Comparison of ENCODE assay signal across 14 cellular contexts in the genomic region with DNA sequence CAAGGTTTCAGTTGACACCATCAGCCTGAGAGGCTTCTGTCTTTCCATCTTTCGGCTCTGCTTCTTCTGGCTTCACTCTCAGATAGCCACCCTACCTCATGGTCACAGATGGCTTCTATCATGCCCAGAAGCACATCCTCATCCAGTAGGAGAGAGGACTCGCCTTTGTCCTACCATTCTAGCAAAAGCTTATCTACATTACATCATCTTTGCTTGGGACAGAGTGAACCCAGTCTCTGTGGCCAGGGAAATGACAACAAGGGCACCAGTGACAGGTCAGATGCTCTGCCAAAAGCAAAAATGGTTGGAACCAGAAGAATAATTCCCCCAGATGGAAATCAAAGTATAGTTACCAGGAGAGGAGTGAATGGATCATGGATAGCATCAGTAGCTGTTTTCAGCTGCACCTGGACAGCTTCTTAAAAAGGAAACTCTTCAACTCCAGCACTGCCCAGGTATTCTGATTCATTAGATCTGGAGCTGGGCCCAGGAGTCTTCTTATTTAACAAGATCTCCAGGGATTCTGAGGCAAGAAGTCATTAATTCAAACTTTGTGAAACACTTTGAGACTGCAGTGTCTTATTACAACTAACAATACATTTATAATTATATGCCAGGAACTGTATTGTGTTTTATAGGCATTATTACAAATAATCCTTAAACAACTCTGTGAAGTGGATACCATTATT.
DNase-seq lines count a peak whose midpoint lies in the region; ATAC-seq and TF ChIP-seq lines count a peak whose summit lies in the region.
"Had no signal": no experiment of that assay in that cellular context is flagged by ENCODE, and none has a peak within 500 bp of the region (broad histone marks: within the 10 kb centered on the region; RNA-seq: fewer than 3 reads in every experiment).

No MANE protein-coding gene starts in this region.

- CTCF ChIA-PET in activated CD8-positive, alpha-beta T cell treated with anti-CD3 and anti-CD28 coated beads, Interleukin-2, amount 10 ng/mL, durations not matched to agents 7 days and 5 days (lab: Charles Lee): no interaction called here

- in situ Hi-C loops in astrocyte of the cerebellum (cut with HindIII; ENCODE audit: low sequenced_read_pairs): no loop called here

- no peak overlapping the region for H3K27ac Mint-ChIP-seq in activated CD8-positive, alpha-beta T cell treated with anti-CD3 and anti-CD28 coated beads, Interleukin-2, amount 10 ng/mL, durations not matched to agents 7 days and 5 days
- H3K27ac Mint-ChIP-seq: activated CD8-positive, alpha-beta T cell treated with anti-CD3 and anti-CD28 coated beads for 36 hours; CD14-positive monocyte had no signal

- DNase-seq in AG09309 (ENCODE audit: low read depth) (peak; percentile 63), astrocyte of the cerebellum (ENCODE audit: low read depth) (peak; percentile 78), left lobe of liver (ENCODE audit: low spot score) (no peak), GF-D8 (lab: John Stamatoyannopoulos, UW) (no peak), GM10266 (ENCODE audit: extremely low spot score) (no peak)
- no peak for DNase-seq in activated CD8-positive, alpha-beta T cell treated with anti-CD3 and anti-CD28 coated beads, Interleukin-2, amount 10 ng/mL, durations not matched to agents 7 days and 5 days
- DNase-seq: activated CD8-positive, alpha-beta T cell treated with anti-CD3 and anti-CD28 coated beads for 36 hours; activated gamma-delta T cell treated with Interleukin-2 at 50 U/mL for 16 hours; left cardiac atrium; NCI-H1694 treated with DMSO at 0.1 percent for 48 hours; posterior cingulate gyrus had no signal

- H3K4me3 ChIP-seq in AG09309 (ENCODE audit: control insufficient read depth, low read depth, low read length): no peak overlapping the region
- H3K4me3 ChIP-seq in astrocyte of the cerebellum (ENCODE audit: low read depth, low read length): no peak overlapping the region

- H3K4me3 Mint-ChIP-seq in activated CD8-positive, alpha-beta T cell treated with anti-CD3 and anti-CD28 coated beads, Interleukin-2, amount 10 ng/mL, durations not matched to agents 7 days and 5 days: no peak overlapping the region
- H3K4me3 Mint-ChIP-seq: activated CD8-positive, alpha-beta T cell treated with anti-CD3 and anti-CD28 coated beads for 36 hours; CD14-positive monocyte had no signal

- ATAC-seq in left lobe of liver (peak; percentile 63), HG02642 (IDR thresholded peaks at IDR 0.05; ENCODE audit: poor library complexity, unreplicated experiment) (no peak)
- ATAC-seq in activated CD8-positive, alpha-beta T cell treated with anti-CD3 and anti-CD28 coated beads, Interleukin-2, amount 10 ng/mL, durations not matched to agents 7 days and 5 days: no peak
- ATAC-seq: activated CD8-positive, alpha-beta T cell treated with anti-CD3 and anti-CD28 coated beads for 36 hours had no signal

- TF ChIP-seq CTCF in AG09309 (IDR thresholded peaks at IDR 0.05; ENCODE audit: control insufficient read depth, insufficient read depth, low read depth, low read length, missing control alignments) (no peak), astrocyte of the cerebellum (IDR thresholded peaks at IDR 0.05; ENCODE audit: low read depth, low read length, missing control alignments) (no peak), GM10266 (IDR thresholded peaks at IDR 0.05; ENCODE audit: control insufficient read depth, insufficient read depth, low read depth, missing control alignments) (no peak)

- TF ChIP-seq RAD21 in Ishikawa (IDR thresholded peaks at IDR 0.05; ENCODE audit: low read depth): no peak

- H3K27me3 Mint-ChIP-seq in activated CD8-positive, alpha-beta T cell treated with anti-CD3 and anti-CD28 coated beads, Interleukin-2, amount 10 ng/mL, durations not matched to agents 7 days and 5 days (ENCODE audit: low read depth): no peaks in the 10 kb centered on the region

- TF ChIP-seq EP300 in Ishikawa (IDR thresholded peaks at IDR 0.05; ENCODE audit: borderline replicate concordance): peak; percentile 68; the same call in 1 of the 2 replicates

- H3K9me3 Mint-ChIP-seq in activated CD8-positive, alpha-beta T cell treated with anti-CD3 and anti-CD28 coated beads, Interleukin-2, amount 10 ng/mL, durations not matched to agents 7 days and 5 days (ENCODE audit: insufficient read depth): no peaks in the 10 kb centered on the region
- H3K9me3 Mint-ChIP-seq: activated CD8-positive, alpha-beta T cell treated with anti-CD3 and anti-CD28 coated beads for 36 hours had no signal

- H3K36me3 Mint-ChIP-seq in activated CD8-positive, alpha-beta T cell treated with anti-CD3 and anti-CD28 coated beads, Interleukin-2, amount 10 ng/mL, durations not matched to agents 7 days and 5 days (ENCODE audit: low read depth): no peaks in the 10 kb centered on the region
- H3K36me3 Mint-ChIP-seq: CD14-positive monocyte had no signal

- no peaks in the 10 kb centered on the region for H3K4me1 Mint-ChIP-seq in activated CD8-positive, alpha-beta T cell treated with anti-CD3 and anti-CD28 coated beads, Interleukin-2, amount 10 ng/mL, durations not matched to agents 7 days and 5 days (ENCODE audit: low read depth)
- H3K4me1 Mint-ChIP-seq: CD14-positive monocyte had no signal

- POLR2A ChIA-PET in activated CD8-positive, alpha-beta T cell treated with anti-CD3 and anti-CD28 coated beads, Interleukin-2, amount 10 ng/mL, durations not matched to agents 7 days and 5 days (lab: Charles Lee): no interaction called here

TF ChIP-seq in Ishikawa, 13 proteins besides CTCF, POLR2A, EP300 and RAD21:
- TF ChIP-seq CEBPB (IDR thresholded peaks at IDR 0.05) (peak; percentile 61; the same call in 1 of the 2 replicates), FOXM1 (IDR thresholded peaks at IDR 0.05; ENCODE audit: borderline replicate concordance, low read depth) (peak; percentile 68; the same call in 1 of the 2 replicates), NFIC (IDR thresholded peaks at IDR 0.05) (peak; percentile 67), TEAD4 (IDR thresholded peaks at IDR 0.05) (0 out of 2 replicates have a peak, but pooled peaks have one; percentile 7)
- TF ChIP-seq, protein P1, sequence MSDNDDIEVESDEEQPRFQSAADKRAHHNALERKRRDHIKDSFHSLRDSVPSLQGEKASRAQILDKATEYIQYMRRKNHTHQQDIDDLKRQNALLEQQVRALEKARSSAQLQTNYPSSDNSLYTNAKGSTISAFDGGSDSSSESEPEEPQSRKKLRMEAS (IDR thresholded peaks at IDR 0.05): no peak

Comparison
In these comparisons a context has a peak if more than half of its experiments do, and no peak if none do; other contexts are left out.
1. DNase-seq: peak in AG09309 (single experiment) and astrocyte of the cerebellum (single experiment); none in left lobe of liver (single experiment), GF-D8 (single experiment), activated CD8-positive, alpha-beta T cell treated with anti-CD3 and anti-CD28 coated beads, Interleukin-2, amount 10 ng/mL, durations not matched to agents 7 days and 5 days (single experiment) and GM10266 (single experiment).